Comparison of ENCODE assay signal across 8 cellular contexts in genomic region chr12:6278439-6279255, GRCh38.
DNase-seq lines count a peak whose midpoint lies in the region; ATAC-seq and TF ChIP-seq lines count a peak whose summit lies in the region.

No MANE protein-coding gene starts in this region.

- H3K27ac ChIP-seq in caudate nucleus (ENCODE audit: low read depth, low read length), result peak overlapping the region; percentile 69

- peak; percentile 87 for TF ChIP-seq CTCF in GM12874 (IDR thresholded peaks at IDR 0.05; ENCODE audit: insufficient read depth, low read depth, low read length)

- ATAC-seq in HG02588 (IDR thresholded peaks at IDR 0.05; ENCODE audit: unreplicated experiment), result peak; percentile 77

- peak; percentile 60 for DNase-seq in NCI-H128 (lab: John Stamatoyannopoulos, UW; ENCODE audit: unreplicated experiment)
- DNase-seq in activated CD4-positive, CD25-positive, alpha-beta regulatory T cell (lab: John Stamatoyannopoulos, UW), result peak; percentile 70 to 83 (median 77)
- DNase-seq in caudate nucleus (lab: John Stamatoyannopoulos, UW), result peak in 55 of 61 donors; percentile 13 to 85 (median 63)
- peak; percentile 96 for DNase-seq in islet precursor cell
- DNase-seq in stimulated activated CD4-positive, alpha-beta T cell treated with anti-CD3 and anti-CD28 coated beads, Interleukin-12 subunit alpha, Interleukin-12 subunit beta, amount 100 ng/mL, for 24 hours (ENCODE audit: low read depth in 2 of 2), result peak; percentile 63 to 81
- no peak for DNase-seq in cortex of kidney (lab: John Stamatoyannopoulos, UW)
